27 cellular contexts compared by ENCODE assay signal in genomic region chr3:33943277-33943676, GRCh38.
DNase-seq lines count a peak whose midpoint lies in the region; ATAC-seq, FAIRE-seq and TF ChIP-seq lines count a peak whose summit lies in the region.
"Had no signal": no experiment of that assay in that cellular context is flagged by ENCODE, and none has a peak within 500 bp of the region (broad histone marks: within the 10 kb centered on the region; RNA-seq: fewer than 3 reads in every experiment).

No MANE protein-coding gene starts in this region.

- H3K27me3 Mint-ChIP-seq in osteocyte (ENCODE audit: unreplicated experiment), result peaks cover 16% of the 10 kb centered on the region

- TF ChIP-seq RAD21 in A549 (conservative IDR thresholded peaks at IDR 0.05 in 1 of 2, IDR thresholded peaks at IDR 0.05 in 1 of 2), result no peak
- TF ChIP-seq RAD21 in K562 (CRISPR knock-in tag; conservative IDR thresholded peaks at IDR 0.05 in 1 of 2, IDR thresholded peaks at IDR 0.05 in 1 of 2), result no peak

- TF ChIP-seq POLR2A in A549 (IDR thresholded peaks at IDR 0.05; ENCODE audit: low read length) (no peak), K562 (conservative IDR thresholded peaks at IDR 0.05) (no peak), esophagus muscularis mucosa (IDR thresholded peaks at IDR 0.05; ENCODE audit: low read depth) (no peak), lower leg skin (IDR thresholded peaks at IDR 0.05) (no peak)

- FAIRE-seq in A549 (lab: Jason Lieb, UNC), result no peak
- no peak for FAIRE-seq in K562 (lab: Jason Lieb, UNC)
- FAIRE-seq: A204.1, GM12878, GM12892, GM18507 had no signal

- H4K20me1 ChIP-seq in K562 (replicated peaks; ENCODE audit: control insufficient read depth, insufficient read depth, low read length), result no peaks in the 10 kb centered on the region
- H4K20me1 ChIP-seq: BLaER1 had no signal

- H3K4me1 ChIP-seq in A549, result no peaks in the 10 kb centered on the region
- H3K4me1 ChIP-seq in A673 (ENCODE audit: insufficient read depth, low read length, poor library complexity, severe bottlenecking), result peaks cover 62% of the 10 kb centered on the region
- H3K4me1 ChIP-seq in K562 (replicated peaks in 1 of 2; ENCODE audit: control insufficient read depth in 2 of 2, insufficient read depth in 2 of 2, low read length in 2 of 2), result peaks cover 9 to 49% of the 10 kb centered on the region in 2 experiments; a peak in 4 of 5 replicates
- H3K4me1 ChIP-seq in esophagus muscularis mucosa, result no peaks in the 10 kb centered on the region
- H3K4me1 ChIP-seq: BE2C had no signal

- H3K27ac Mint-ChIP-seq in osteocyte (ENCODE audit: unreplicated experiment), result no peak overlapping the region
- H3K27ac Mint-ChIP-seq: CD4-positive, alpha-beta memory T cell; CD4-positive, CD25-positive, alpha-beta regulatory T cell; CD8-positive, alpha-beta memory T cell had no signal

- no peaks in the 10 kb centered on the region for H3K36me3 Mint-ChIP-seq in osteocyte (ENCODE audit: unreplicated experiment)
- H3K36me3 Mint-ChIP-seq: CD14-positive monocyte; CD4-positive, alpha-beta memory T cell; CD4-positive, CD25-positive, alpha-beta regulatory T cell; CD8-positive, alpha-beta memory T cell had no signal

- H3K36me3 ChIP-seq in A673 (ENCODE audit: insufficient read depth, low read length, poor library complexity, severe bottlenecking), result no peaks in the 10 kb centered on the region
- no peaks in the 10 kb centered on the region; the same call in 2 of the 3 replicates for H3K36me3 ChIP-seq in K562 (ENCODE audit: control insufficient read depth, insufficient read depth, low read length)
- no peaks in the 10 kb centered on the region for H3K36me3 ChIP-seq in esophagus muscularis mucosa
- H3K36me3 ChIP-seq: BE2C, BLaER1 had no signal

- no peak for ATAC-seq in A549
- ATAC-seq in K562, result no peak

- POLR2A ChIA-PET in A549 (lab: Yijun Ruan, JAX) (no interaction called here), A673 (lab: Charles Lee; ENCODE audit: low non-redundant PET) (no interaction called here), K562 (lab: Yijun Ruan, JAX) (interaction anchor here (1.3 kb wide), 1 partner anchor 11 kb away, joined by 4 read pairs; no protein-coding TSS in a partner anchor)

- TF ChIP-seq CTCF in A549 (IDR thresholded peaks at IDR 0.05) (no peak), A673 (conservative IDR thresholded peaks at IDR 0.05; ENCODE audit: low read depth, low read length) (no peak), K562 (IDR thresholded peaks at IDR 0.05 in 2 of 3, conservative IDR thresholded peaks at IDR 0.05 in 1 of 3; ENCODE audit: insufficient read depth in 2 of 3, low read depth in 1 of 3, low read length in 3 of 3) (no peak), esophagus muscularis mucosa (IDR thresholded peaks at IDR 0.05) (no peak), lower leg skin (IDR thresholded peaks at IDR 0.05) (no peak), osteocyte (IDR thresholded peaks at IDR 0.05) (no peak)

- no peaks in the 10 kb centered on the region for H3K9me1 ChIP-seq in K562 (ENCODE audit: control insufficient read depth, insufficient read depth, low read length)

- intact Hi-C loops in A673 (cut with micrococcal nuclease; ENCODE audit: unreplicated experiment), result no loop called here
- intact Hi-C loops in K562 (cut with micrococcal nuclease), result no loop called here
- intact Hi-C loops in esophagus muscularis mucosa (cut with DNase I), result no loop called here
- intact Hi-C loops in lower leg skin (cut with DNase I; ENCODE audit: low total_unique reads), result no loop called here

- no peak overlapping the region for H3K27ac ChIP-seq in A549
- peak overlapping the region; percentile 72 for H3K27ac ChIP-seq in A673 (ENCODE audit: low read depth, low read length, poor library complexity, severe bottlenecking)
- H3K27ac ChIP-seq in K562 (ENCODE audit: extremely low read depth, low read depth, low read length), result peak overlapping the region; percentile 55; the same call in 1 of the 3 replicates
- no peak overlapping the region for H3K27ac ChIP-seq in esophagus muscularis mucosa (replicated peaks in 1 of 4)
- H3K27ac ChIP-seq: BLaER1 had no signal

- TF ChIP-seq EP300 in A549 (IDR thresholded peaks at IDR 0.05) (no peak), K562 (IDR thresholded peaks at IDR 0.05; ENCODE audit: low read length) (no peak), esophagus muscularis mucosa (IDR thresholded peaks at IDR 0.05) (no peak)

- H3K4me3 ChIP-seq in A549, result no peak overlapping the region
- H3K4me3 ChIP-seq in A673 (ENCODE audit: low read depth, low read length, poor library complexity, severe bottlenecking), result no peak overlapping the region
- no peak overlapping the region for H3K4me3 ChIP-seq in K562
- H3K4me3 ChIP-seq in esophagus muscularis mucosa, result no peak overlapping the region
- H3K4me3 ChIP-seq in lower leg skin (ENCODE audit: low read depth, poor library complexity, severe bottlenecking), result no peak overlapping the region
- H3K4me3 ChIP-seq: BLaER1, GM12878 had no signal

- no peak overlapping the region for H3K4me2 ChIP-seq in A549
- no peak overlapping the region; the same call in 1 of the 2 replicates for H3K4me2 ChIP-seq in K562 (ENCODE audit: insufficient read depth, low read length)
- H3K4me2 ChIP-seq: BLaER1 had no signal

- peaks cover 5% of the 10 kb centered on the region for H3K9me3 Mint-ChIP-seq in osteocyte (ENCODE audit: unreplicated experiment)
- H3K9me3 Mint-ChIP-seq: CD4-positive, alpha-beta memory T cell; CD4-positive, CD25-positive, alpha-beta regulatory T cell; CD8-positive, alpha-beta memory T cell had no signal

- H3K79me2 ChIP-seq in K562 (ENCODE audit: control insufficient read depth, insufficient read depth, low read length), result peaks cover 30% of the 10 kb centered on the region

- no peaks in the 10 kb centered on the region for H3K27me3 ChIP-seq in A673 (replicated peaks; ENCODE audit: insufficient read depth, low read depth, low read length, poor library complexity)
- H3K27me3 ChIP-seq in K562 (ENCODE audit: control insufficient read depth in 2 of 2, insufficient read depth in 2 of 2, low read length in 2 of 2), result no peaks in the 10 kb centered on the region
- no peaks in the 10 kb centered on the region for H3K27me3 ChIP-seq in esophagus muscularis mucosa
- H3K27me3 ChIP-seq: BE2C, BLaER1 had no signal

- H3K9ac ChIP-seq in K562 (ENCODE audit: insufficient read depth in 1 of 2, low read depth in 2 of 2, low read length in 2 of 2), result no peak overlapping the region
- H3K9ac ChIP-seq: BLaER1 had no signal

- peaks cover 10% of the 10 kb centered on the region for H3K4me1 Mint-ChIP-seq in osteocyte (ENCODE audit: unreplicated experiment)
- H3K4me1 Mint-ChIP-seq: CD14-positive monocyte; CD4-positive, alpha-beta memory T cell; CD4-positive, CD25-positive, alpha-beta regulatory T cell had no signal

- BruUV-seq in A673 (replicated peaks; lab: Mats Ljungman, UMichigan) (TSS peak; percentile 47), K562 (replicated peaks; lab: Mats Ljungman, UMichigan) (no TSS peak)

- CTCF ChIA-PET in A549 (lab: Yijun Ruan, JAX) (interaction anchor here (1.4 kb wide), 1 partner anchor 12 kb away, joined by 4 read pairs; no protein-coding TSS in a partner anchor), A673 (lab: Charles Lee) (no interaction called here), K562 (lab: Yijun Ruan, JAX; ENCODE audit: low intra/inter-chr PET ratio) (no interaction called here)

- in situ Hi-C loops in K562 (cut with MboI), result no loop called here

- DNase-seq in A549 (ENCODE audit: low read depth in 1 of 2, low spot score in 1 of 2), result no peak
- no peak for DNase-seq in A673 (ENCODE audit: low spot score)
- no peak for DNase-seq in K562 (ENCODE audit: extremely low read depth in 1 of 4, low spot score in 3 of 4)
- DNase-seq in esophagus muscularis mucosa (ENCODE audit: extremely low spot score), result peak; percentile 47
- DNase-seq in lower leg skin (ENCODE audit: low spot score in 2 of 2), result no peak
- no peak for DNase-seq in stimulated activated naive CD4-positive, alpha-beta T cell (lab: John Stamatoyannopoulos, UW)
- no peak for DNase-seq in osteocyte (ENCODE audit: extremely low spot score, unreplicated experiment)
- DNase-seq: 8988T; ACHN; BE2C; C1 segment of cervical spinal cord; CD4-positive, alpha-beta memory T cell; CD4-positive, CD25-positive, alpha-beta regulatory T cell; CD8-positive, alpha-beta memory T cell; COR-L47; DMS 273 treated with DMSO at 0.1 percent for 48 hours; DMS153; DMS79; DND-41; EL; GDM1 had no signal

- H2AFZ ChIP-seq in K562 (ENCODE audit: low read depth, low read length), result no peak overlapping the region; the same call in 1 of the 2 replicates

- H3K4me3 Mint-ChIP-seq in osteocyte (ENCODE audit: unreplicated experiment), result no peak overlapping the region
- H3K4me3 Mint-ChIP-seq: CD14-positive monocyte; CD4-positive, alpha-beta memory T cell; CD4-positive, CD25-positive, alpha-beta regulatory T cell; CD8-positive, alpha-beta memory T cell had no signal

- no peaks in the 10 kb centered on the region for H3K9me3 ChIP-seq in A549
- H3K9me3 ChIP-seq in A673 (ENCODE audit: low read depth, low read length, poor library complexity, severe bottlenecking), result no peaks in the 10 kb centered on the region
- no peaks in the 10 kb centered on the region for H3K9me3 ChIP-seq in K562 (replicated peaks; ENCODE audit: control insufficient read depth, insufficient read depth, low read depth, low read length)
- H3K9me3 ChIP-seq in esophagus muscularis mucosa, result no peaks in the 10 kb centered on the region
- H3K9me3 ChIP-seq: BE2C, BLaER1 had no signal

TF ChIP-seq in A549, 52 proteins besides CTCF, POLR2A, EP300 and RAD21:
- no peak for TF ChIP-seq CEBPB (IDR thresholded peaks at IDR 0.05)
- TF ChIP-seq SMC3 (IDR thresholded peaks at IDR 0.05), result no peak
- peak; percentile 60 for TF ChIP-seq MAFK (IDR thresholded peaks at IDR 0.05; ENCODE audit: partially characterized antibody)
- TF ChIP-seq HOXB5 (CRISPR knock-in tag; IDR thresholded peaks at IDR 0.05), result no peak
- no peak for TF ChIP-seq CBX8 (IDR thresholded peaks at IDR 0.05)
TF ChIP-seq in A549: peak in this region for 1.

TF ChIP-seq in K562, 482 proteins besides CTCF, POLR2A, EP300 and RAD21 (continues in another document):
- TF ChIP-seq MAFG (tag; conservative IDR thresholded peaks at IDR 0.05), result peak; percentile 69
- TF ChIP-seq, protein P1, sequence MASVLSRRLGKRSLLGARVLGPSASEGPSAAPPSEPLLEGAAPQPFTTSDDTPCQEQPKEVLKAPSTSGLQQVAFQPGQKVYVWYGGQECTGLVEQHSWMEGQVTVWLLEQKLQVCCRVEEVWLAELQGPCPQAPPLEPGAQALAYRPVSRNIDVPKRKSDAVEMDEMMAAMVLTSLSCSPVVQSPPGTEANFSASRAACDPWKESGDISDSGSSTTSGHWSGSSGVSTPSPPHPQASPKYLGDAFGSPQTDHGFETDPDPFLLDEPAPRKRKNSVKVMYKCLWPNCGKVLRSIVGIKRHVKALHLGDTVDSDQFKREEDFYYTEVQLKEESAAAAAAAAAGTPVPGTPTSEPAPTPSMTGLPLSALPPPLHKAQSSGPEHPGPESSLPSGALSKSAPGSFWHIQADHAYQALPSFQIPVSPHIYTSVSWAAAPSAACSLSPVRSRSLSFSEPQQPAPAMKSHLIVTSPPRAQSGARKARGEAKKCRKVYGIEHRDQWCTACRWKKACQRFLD (CRISPR knock-in tag; IDR thresholded peaks at IDR 0.05), result 0 out of 2 replicates have a peak, but pooled peaks have one; percentile 55
- no peak for TF ChIP-seq SRSF7 (optimal IDR thresholded peaks at IDR 0.05; ENCODE audit: low read depth, low read length)
- peak; percentile 62 for TF ChIP-seq MAFF (IDR thresholded peaks at IDR 0.05; ENCODE audit: low read length)
- no peak for TF ChIP-seq TCF7L2 (IDR thresholded peaks at IDR 0.05; ENCODE audit: low read depth, low read length)

Comparison
In these comparisons a context has a peak if more than half of its experiments do, and no peak if none do; other contexts are left out.
1. H3K27ac ChIP-seq: peak in A673 (single experiment) and K562 (single experiment); none in A549 (0 of 2) and esophagus muscularis mucosa (0 of 4).
2. Of the 35 proteins assayed by ChIP-seq in both K562 and A549: peak only in K562: none; only in A549: MAFK; in both: none; in neither: 34.